ENCODE assay signal across 25 cellular contexts in the genomic region with DNA sequence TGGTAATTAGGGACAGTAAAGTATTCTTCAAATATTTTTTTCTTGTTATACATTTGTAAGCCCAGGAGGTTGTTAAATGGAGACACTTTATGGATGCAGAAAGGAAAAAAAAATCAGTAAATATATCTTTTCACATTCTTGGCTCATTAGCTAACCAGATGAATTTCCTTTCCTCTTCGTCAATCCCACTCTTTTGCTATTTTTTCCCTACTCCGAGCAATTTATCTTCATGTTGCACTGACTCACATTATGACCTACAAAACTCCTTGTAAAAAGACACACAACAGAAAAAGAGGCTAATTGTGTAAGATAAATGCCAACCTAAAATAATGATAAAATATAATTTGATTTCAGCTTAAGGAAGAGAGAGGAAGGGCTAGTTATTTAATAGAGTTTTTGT.
DNase-seq lines count a peak whose midpoint lies in the region; ATAC-seq, FAIRE-seq and TF ChIP-seq lines count a peak whose summit lies in the region.
"Had no signal": no experiment of that assay in that cellular context is flagged by ENCODE, and none has a peak within 500 bp of the region (broad histone marks: within the 10 kb centered on the region; RNA-seq: fewer than 3 reads in every experiment).

No MANE protein-coding gene starts in this region.

- no peak overlapping the region for H3K4me3 ChIP-seq in endothelial cell of umbilical vein (replicated peaks in 1 of 3; ENCODE audit: insufficient read depth in 1 of 3, low read depth in 1 of 3, low read length in 3 of 3)
- no peak overlapping the region for H3K4me3 ChIP-seq in osteoblast (ENCODE audit: insufficient read depth, low read length)
- H3K4me3 ChIP-seq: colonic mucosa, lower lobe of right lung, right atrium auricular region, vagina had no signal

- TF ChIP-seq CTCF in endothelial cell of umbilical vein (IDR thresholded peaks at IDR 0.05; ENCODE audit: extremely low read depth in 1 of 2, insufficient read depth in 1 of 2, low read depth in 1 of 2, low read length in 2 of 2) (no peak), osteoblast (IDR thresholded peaks at IDR 0.05; ENCODE audit: extremely low read depth, low read depth, low read length) (no peak)

- FAIRE-seq in HTR-8/SVneo (lab: Jason Lieb, UNC) (no peak), endothelial cell of umbilical vein (lab: Jason Lieb, UNC) (no peak)
- FAIRE-seq: HepG2 had no signal

- intact Hi-C loops in endothelial cell of umbilical vein (cut with micrococcal nuclease), result no loop called here

- H4K20me1 ChIP-seq in endothelial cell of umbilical vein (replicated peaks; ENCODE audit: control insufficient read depth, extremely low read depth, insufficient read depth, low read length), result no peaks in the 10 kb centered on the region
- no peaks in the 10 kb centered on the region for H4K20me1 ChIP-seq in osteoblast (ENCODE audit: insufficient read depth, low read length)

- no peak overlapping the region for H3K4me3 Mint-ChIP-seq in activated T-cell treated with anti-CD3 and anti-CD28 coated beads, Interleukin-2, amount 50 U/mL, for 72 hours
- H3K4me3 Mint-ChIP-seq: activated CD4-positive, alpha-beta T cell treated with anti-CD3 and anti-CD28 coated beads for 36 hours; activated naive CD8-positive, alpha-beta T cell; brain; CD4-positive, CD25-positive, alpha-beta regulatory T cell had no signal

- no peaks in the 10 kb centered on the region for H3K36me3 Mint-ChIP-seq in activated T-cell treated with anti-CD3 and anti-CD28 coated beads, Interleukin-2, amount 50 U/mL, for 72 hours (ENCODE audit: insufficient read depth in 2 of 2)
- H3K36me3 Mint-ChIP-seq: brain; CD4-positive, CD25-positive, alpha-beta regulatory T cell had no signal

- no peaks in the 10 kb centered on the region for H3K4me1 Mint-ChIP-seq in activated T-cell treated with anti-CD3 and anti-CD28 coated beads, Interleukin-2, amount 50 U/mL, for 72 hours (ENCODE audit: low read depth)
- H3K4me1 Mint-ChIP-seq: activated CD4-positive, alpha-beta T cell treated with anti-CD3 and anti-CD28 coated beads for 36 hours; brain; CD4-positive, CD25-positive, alpha-beta regulatory T cell had no signal

- ATAC-seq in activated T-cell treated with anti-CD3 and anti-CD28 coated beads, Interleukin-2, amount 50 U/mL, for 72 hours (replicated peaks in 1 of 2), result no peak
- ATAC-seq: activated CD4-positive, alpha-beta T cell treated with anti-CD3 and anti-CD28 coated beads for 36 hours; HepG2; lower lobe of right lung had no signal

- POLR2A ChIA-PET in endothelial cell of umbilical vein (lab: Charles Lee), result no interaction called here

- H3K27me3 Mint-ChIP-seq in activated T-cell treated with anti-CD3 and anti-CD28 coated beads, Interleukin-2, amount 50 U/mL, for 72 hours (ENCODE audit: low read depth), result no peaks in the 10 kb centered on the region
- H3K27me3 Mint-ChIP-seq: activated naive CD8-positive, alpha-beta T cell; brain; CD4-positive, CD25-positive, alpha-beta regulatory T cell had no signal

- H3K4me1 ChIP-seq in endothelial cell of umbilical vein (ENCODE audit: control insufficient read depth, extremely low read depth, insufficient read depth, low read length) (no peaks in the 10 kb centered on the region), osteoblast (ENCODE audit: insufficient read depth, low read length) (peaks cover 37% of the 10 kb centered on the region)
- H3K4me1 ChIP-seq: colonic mucosa, lower lobe of right lung, right atrium auricular region, vagina had no signal

- H3K9me3 ChIP-seq in endothelial cell of umbilical vein (replicated peaks; ENCODE audit: control insufficient read depth, insufficient read depth, low read length), result no peaks in the 10 kb centered on the region
- H3K9me3 ChIP-seq in osteoblast (ENCODE audit: low read depth, low read length), result no peaks in the 10 kb centered on the region
- H3K9me3 ChIP-seq: colonic mucosa, lower lobe of right lung, right atrium auricular region, vagina had no signal

- H3K79me2 ChIP-seq in endothelial cell of umbilical vein (ENCODE audit: control insufficient read depth, insufficient read depth, low read length) (no peaks in the 10 kb centered on the region), osteoblast (ENCODE audit: insufficient read depth, low read length) (no peaks in the 10 kb centered on the region)

- no peaks in the 10 kb centered on the region for H3K9me3 Mint-ChIP-seq in activated T-cell treated with anti-CD3 and anti-CD28 coated beads, Interleukin-2, amount 50 U/mL, for 72 hours
- H3K9me3 Mint-ChIP-seq: brain; CD4-positive, CD25-positive, alpha-beta regulatory T cell had no signal

- CTCF ChIA-PET in endothelial cell of umbilical vein (lab: Charles Lee), result no interaction called here

- no peaks in the 10 kb centered on the region for H3K27me3 ChIP-seq in endothelial cell of umbilical vein (ENCODE audit: control insufficient read depth in 2 of 2, insufficient read depth in 2 of 2, low read length in 2 of 2)
- H3K27me3 ChIP-seq in osteoblast (ENCODE audit: insufficient read depth, low read length), result no peaks in the 10 kb centered on the region
- H3K27me3 ChIP-seq: colonic mucosa, right atrium auricular region, vagina had no signal

- TF ChIP-seq POLR2A in endothelial cell of umbilical vein (IDR thresholded peaks at IDR 0.05; ENCODE audit: low read depth, low read length), result no peak

- no TSS peak for BruUV-seq in endothelial cell of umbilical vein (replicated peaks; lab: Mats Ljungman, UMichigan)

- DNase-seq in AG20443 (ENCODE audit: low spot score), result peak; percentile 29
- DNase-seq in HTR-8/SVneo (ENCODE audit: insufficient read length, low spot score), result peak; percentile 13
- peak; percentile 52 for DNase-seq in endothelial cell of umbilical vein (ENCODE audit: low read depth, low spot score)
- peak; percentile 30 for DNase-seq in osteoblast (ENCODE audit: insufficient read length, low spot score, missing footprints)
- DNase-seq in NAMALWA (ENCODE audit: low spot score), result no peak
- DNase-seq in UCSD-AML1 (lab: John Stamatoyannopoulos, UW; ENCODE audit: unreplicated experiment), result no peak
- DNase-seq in activated T-cell treated with anti-CD3 and anti-CD28 coated beads, Interleukin-2, amount 50 U/mL, for 72 hours, result no peak
- no peak for DNase-seq in activated T-cell treated with anti-CD3 and anti-CD28 coated beads for 4 hours
- DNase-seq: ACHN; activated CD4-positive, alpha-beta T cell treated with anti-CD3 and anti-CD28 coated beads for 36 hours; CD4-positive, CD25-positive, alpha-beta regulatory T cell; colonic mucosa; DMS153; hippocampal formation; islet precursor cell; lower lobe of right lung; NCI-H1436 treated with DMSO at 0.1 percent for 48 hours; NCI-H2171; NCI-H526; nucleus accumbens had no signal

- H3K36me3 ChIP-seq in endothelial cell of umbilical vein (ENCODE audit: control insufficient read depth in 2 of 2, extremely low read depth in 1 of 2, insufficient read depth in 2 of 2, low read length in 2 of 2) (no peaks in the 10 kb centered on the region), osteoblast (ENCODE audit: insufficient read depth, low read length) (no peaks in the 10 kb centered on the region)
- H3K36me3 ChIP-seq: colonic mucosa, lower lobe of right lung, right atrium auricular region, vagina had no signal

- H2AFZ ChIP-seq in endothelial cell of umbilical vein (ENCODE audit: low read depth, low read length) (no peak overlapping the region), osteoblast (ENCODE audit: low read length) (no peak overlapping the region)

- H3K27ac Mint-ChIP-seq in activated T-cell treated with anti-CD3 and anti-CD28 coated beads, Interleukin-2, amount 50 U/mL, for 72 hours, result no peak overlapping the region
- H3K27ac Mint-ChIP-seq: activated CD4-positive, alpha-beta T cell treated with anti-CD3 and anti-CD28 coated beads for 36 hours; activated naive CD8-positive, alpha-beta T cell; brain; CD4-positive, CD25-positive, alpha-beta regulatory T cell had no signal

- no peaks in the 10 kb centered on the region for H3K9me1 ChIP-seq in endothelial cell of umbilical vein (replicated peaks; ENCODE audit: control insufficient read depth, extremely low read depth, insufficient read depth, low read length)

- H3K9ac ChIP-seq in endothelial cell of umbilical vein (replicated peaks; ENCODE audit: extremely low read depth, insufficient read depth, low read length), result no peak overlapping the region

- H3K4me2 ChIP-seq in endothelial cell of umbilical vein (ENCODE audit: insufficient read depth, low read length) (no peak overlapping the region), osteoblast (ENCODE audit: insufficient read depth, low read length) (no peak overlapping the region)

- H3K27ac ChIP-seq in endothelial cell of umbilical vein (ENCODE audit: insufficient read depth, low read depth, low read length), result no peak overlapping the region
- H3K27ac ChIP-seq in osteoblast (ENCODE audit: low read depth, low read length), result peak overlapping the region; percentile 61
- H3K27ac ChIP-seq: colonic mucosa, lower lobe of right lung, right atrium auricular region, vagina had no signal

- dilution Hi-C loops in endothelial cell of umbilical vein (cut with MboI; ENCODE audit: extremely low pct_ligation_motif_present, low sequenced_read_pairs), result no loop called here

TF ChIP-seq in endothelial cell of umbilical vein, 7 proteins besides CTCF, POLR2A, EP300 and RAD21:
- TF ChIP-seq MAX (IDR thresholded peaks at IDR 0.05; ENCODE audit: insufficient read depth, insufficient read length) (no peak), MYC (IDR thresholded peaks at IDR 0.05; ENCODE audit: low read depth, low read length) (no peak), EZH2 (IDR thresholded peaks at IDR 0.05; ENCODE audit: borderline replicate concordance, low read depth, low read length, severe bottlenecking) (no peak), JUN (IDR thresholded peaks at IDR 0.05; ENCODE audit: borderline replicate concordance, insufficient read depth, insufficient read length, low read depth) (no peak), FOS (IDR thresholded peaks at IDR 0.05; ENCODE audit: borderline replicate concordance, insufficient read depth, low read length) (no peak), POLR2AphosphoS5 (IDR thresholded peaks at IDR 0.05; ENCODE audit: insufficient read depth, low read depth, low read length) (no peak), GATA2 (IDR thresholded peaks at IDR 0.05; ENCODE audit: insufficient read depth, insufficient read length, low read depth, low read length) (no peak)

Comparison
In these comparisons a context has a peak if more than half of its experiments do, and no peak if none do; other contexts are left out.
1. DNase-seq: peak in AG20443 (single experiment), HTR-8/SVneo (single experiment), endothelial cell of umbilical vein (single experiment) and osteoblast (single experiment); none in NAMALWA (single experiment), UCSD-AML1 (single experiment), activated T-cell treated with anti-CD3 and anti-CD28 coated beads, Interleukin-2, amount 50 U/mL, for 72 hours (0 of 2) and activated T-cell treated with anti-CD3 and anti-CD28 coated beads for 4 hours (single experiment).